ENCODE assay signal across 12 cellular contexts in genomic region chr5:142869883-142870282, GRCh38.
DNase-seq lines count a peak whose midpoint lies in the region; ATAC-seq and TF ChIP-seq lines count a peak whose summit lies in the region.
"Had no signal": no experiment of that assay in that cellular context is flagged by ENCODE, and none has a peak within 500 bp of the region (broad histone marks: within the 10 kb centered on the region; RNA-seq: fewer than 3 reads in every experiment).

No MANE protein-coding gene starts in this region.

- no peak overlapping the region for H3K27ac Mint-ChIP-seq in CD14-positive monocyte
- H3K27ac Mint-ChIP-seq: CD8-positive, alpha-beta T cell had no signal

- H3K4me3 ChIP-seq in choroid plexus epithelial cell (ENCODE audit: low read depth, low read length) (no peak overlapping the region), neutrophil (ENCODE audit: low read depth in 1 of 2, low read length in 1 of 2) (no peak overlapping the region)
- H3K4me3 ChIP-seq: skin epidermis had no signal

- no peaks in the 10 kb centered on the region for H3K9me3 ChIP-seq in neutrophil

- TF ChIP-seq CTCF in choroid plexus epithelial cell (conservative IDR thresholded peaks at IDR 0.05; ENCODE audit: low read depth, low read length), result no peak
- no peak for TF ChIP-seq CTCF in neutrophil (IDR thresholded peaks at IDR 0.05)
- TF ChIP-seq CTCF in CD14-positive monocyte (IDR thresholded peaks at IDR 0.05), result no peak

- no peak for ATAC-seq in GM19035 (IDR thresholded peaks at IDR 0.05; ENCODE audit: unreplicated experiment)
- no peak for ATAC-seq in GM19452 (IDR thresholded peaks at IDR 0.05; ENCODE audit: unreplicated experiment)
- ATAC-seq: CD8-positive, alpha-beta T cell had no signal

- H3K4me3 Mint-ChIP-seq in CD14-positive monocyte, result no peak overlapping the region
- H3K4me3 Mint-ChIP-seq: CD8-positive, alpha-beta T cell had no signal

- peak overlapping the region; percentile 0 for H3K27ac ChIP-seq in neutrophil
- H3K27ac ChIP-seq: KMS-11, skin epidermis had no signal

- intact Hi-C loops in CD14-positive monocyte (cut with micrococcal nuclease), result no loop called here

- peaks cover 19% of the 10 kb centered on the region for H3K36me3 ChIP-seq in neutrophil

- peaks cover 0 to 3% (median 0%) of the 10 kb centered on the region in 7 donors for H3K9me3 Mint-ChIP-seq in CD14-positive monocyte
- H3K9me3 Mint-ChIP-seq: CD8-positive, alpha-beta T cell had no signal

- no peaks in the 10 kb centered on the region for H3K27me3 ChIP-seq in neutrophil

- peaks cover 0 to 2% (median 0%) of the 10 kb centered on the region in 3 donors for H3K27me3 Mint-ChIP-seq in CD14-positive monocyte (ENCODE audit: low read depth in 3 of 3)

- H3K4me1 ChIP-seq in neutrophil (ENCODE audit: control insufficient read depth in 1 of 2, insufficient read depth in 1 of 2, low read depth in 1 of 2, low read length in 1 of 2), result peaks cover 28 to 41% of the 10 kb centered on the region in 2 experiments

- DNase-seq in GM03348 (ENCODE audit: low spot score) (peak; percentile 16), NCI-H2171 (lab: John Stamatoyannopoulos, UW) (peak; percentile 81), choroid plexus epithelial cell (ENCODE audit: low read depth) (peak; percentile 72), CD14-positive monocyte (ENCODE audit: low spot score) (no peak)
- DNase-seq in activated CD4-positive, alpha-beta T cell treated with anti-CD3 and anti-CD28 coated beads, Interleukin-2, amount 50 U/mL, for 4 hours, result no peak
- DNase-seq: CD8-positive, alpha-beta T cell; NCI-H774 had no signal

- peaks cover 26 to 50% of the 10 kb centered on the region in 2 donors for H3K36me3 Mint-ChIP-seq in CD14-positive monocyte

- peaks cover 79% of the 10 kb centered on the region for H3K4me1 Mint-ChIP-seq in CD14-positive monocyte

Comparison
In these comparisons a context has a peak if more than half of its experiments do, and no peak if none do; other contexts are left out.
1. DNase-seq: peak in GM03348 (single experiment), NCI-H2171 (single experiment) and choroid plexus epithelial cell (single experiment); none in CD14-positive monocyte (single experiment) and activated CD4-positive, alpha-beta T cell treated with anti-CD3 and anti-CD28 coated beads, Interleukin-2, amount 50 U/mL, for 4 hours (0 of 2).